19 cellular contexts compared by ENCODE assay signal in genomic region chr4:16722386-16722785, GRCh38.
A peak's percentile ranks its signal among the peaks of the same experiment; 100 is the strongest.
DNase-seq lines count a peak whose midpoint lies in the region; ATAC-seq and TF ChIP-seq lines count a peak whose summit lies in the region.
"Had no signal": no experiment of that assay in that cellular context is flagged by ENCODE, and none has a peak within 500 bp of the region (broad histone marks: within the 10 kb centered on the region; RNA-seq: fewer than 3 reads in every experiment).

No MANE protein-coding gene starts in this region.

- H3K56ac ChIP-seq in IMR-90 (ENCODE audit: extremely low read depth, insufficient read depth, low read length), result no peak overlapping the region

- dilution Hi-C loops in IMR-90 (cut with HindIII; ENCODE audit: low sequenced_read_pairs, unreplicated experiment), result no loop called here

- H3K9me3 Mint-ChIP-seq in CD8-positive, alpha-beta memory T cell, result peaks cover 3 to 7% (median 5%) of the 10 kb centered on the region in 5 donors

- H4K20me1 ChIP-seq in IMR-90 (ENCODE audit: insufficient read depth, low read length) (no peaks in the 10 kb centered on the region), SK-N-SH (ENCODE audit: insufficient read depth) (no peaks in the 10 kb centered on the region)

- no peak overlapping the region; the same call in 1 of the 2 replicates for H2BK20ac ChIP-seq in IMR-90 (ENCODE audit: low read depth, low read length)

- no peak overlapping the region for H3K14ac ChIP-seq in IMR-90 (replicated peaks; ENCODE audit: low read depth, low read length)

- H4K5ac ChIP-seq in IMR-90 (ENCODE audit: low read depth, low read length), result 0 out of 2 replicates have a peak overlapping the region, but pooled peaks have one; percentile 37

- TF ChIP-seq CTCF in IMR-90 (conservative IDR thresholded peaks at IDR 0.05; ENCODE audit: low read depth, low read length), result no peak
- no peak for TF ChIP-seq CTCF in SK-N-SH (IDR thresholded peaks at IDR 0.05)
- TF ChIP-seq CTCF in right lobe of liver (IDR thresholded peaks at IDR 0.05), result no peak

- H3K79me1 ChIP-seq in IMR-90 (ENCODE audit: low read depth in 1 of 2, low read length in 2 of 2), result 0 out of 4 replicates have a peak, but pooled peaks cover 0 to 4% of the 10 kb centered on the region in 2 experiments

- peaks cover 4% of the 10 kb centered on the region for H3K4me1 ChIP-seq in IMR-90 (ENCODE audit: control insufficient read depth, insufficient read depth, low read length)
- H3K4me1 ChIP-seq in SK-N-SH (ENCODE audit: control insufficient read depth in 1 of 2, insufficient read depth in 2 of 2, low read depth in 1 of 2, low read length in 1 of 2), result peaks cover 0 to 10% of the 10 kb centered on the region in 2 experiments; a peak in 1 of 4 replicates
- peaks cover 0 to 21% (median 8%) of the 10 kb centered on the region in 4 donors for H3K4me1 ChIP-seq in right lobe of liver
- no peaks in the 10 kb centered on the region for H3K4me1 ChIP-seq in CD8-positive, alpha-beta memory T cell (ENCODE audit: insufficient read depth, low read length)

- in situ Hi-C loops in IMR-90 (cut with MboI; ENCODE audit: low sequenced_read_pairs), result no loop called here

- no peak overlapping the region for H2BK5ac ChIP-seq in IMR-90 (ENCODE audit: low read depth, low read length, poor library complexity, severe bottlenecking)

- 0 out of 3 replicates have a peak overlapping the region, but pooled peaks have one; percentile 66 for H2BK15ac ChIP-seq in IMR-90 (ENCODE audit: low read depth, low read length)

- TF ChIP-seq POLR2A in IMR-90 (IDR thresholded peaks at IDR 0.05; ENCODE audit: low read depth, low read length) (no peak), right lobe of liver (IDR thresholded peaks at IDR 0.05) (no peak)

- no peak for ATAC-seq in IMR-90 (ENCODE audit: low read depth)
- peak in 1 of 4 donors; percentile 34 for ATAC-seq in right lobe of liver
- ATAC-seq: T-cell had no signal

- H3K27me3 Mint-ChIP-seq in CD8-positive, alpha-beta memory T cell, result peaks cover 4 to 8% of the 10 kb centered on the region in 2 donors
- H3K27me3 Mint-ChIP-seq: CD4-positive, CD25-positive, alpha-beta regulatory T cell had no signal

- POLR2A ChIA-PET in IMR-90 (lab: Charles Lee; ENCODE audit: unreplicated experiment) (no interaction called here), SK-N-SH (lab: Yijun Ruan, JAX) (no interaction called here)
- POLR2A ChIA-PET in CD8-positive, alpha-beta memory T cell (lab: Charles Lee), result no interaction called here

- H4K8ac ChIP-seq in IMR-90 (ENCODE audit: low read depth in 2 of 2, low read length in 2 of 2), result no peak overlapping the region

- H2BK120ac ChIP-seq in IMR-90 (ENCODE audit: low read depth, low read length), result peak overlapping the region; percentile 44; the same call in 1 of the 2 replicates

- H3K4me3 ChIP-seq in IMR-90 (ENCODE audit: insufficient read depth, low read depth, low read length) (no peak overlapping the region), SK-N-SH (ENCODE audit: low read depth in 2 of 2, low read length in 1 of 2) (no peak overlapping the region), right lobe of liver (no peak overlapping the region)
- no peak overlapping the region for H3K4me3 ChIP-seq in CD8-positive, alpha-beta memory T cell (ENCODE audit: low read length)

- H3K4me2 ChIP-seq in IMR-90 (ENCODE audit: low read depth, low read length) (no peak overlapping the region), SK-N-SH (peak overlapping the region; percentile 51; the same call in 1 of the 2 replicates)

- H2AK5ac ChIP-seq in IMR-90 (ENCODE audit: low read depth, low read length), result no peak overlapping the region

- H3K79me2 ChIP-seq in SK-N-SH (ENCODE audit: insufficient read depth), result no peaks in the 10 kb centered on the region; the same call in none of the 2 replicates

- H3K4me1 Mint-ChIP-seq in CD8-positive, alpha-beta memory T cell, result no peaks in the 10 kb centered on the region
- H3K4me1 Mint-ChIP-seq: CD4-positive, CD25-positive, alpha-beta regulatory T cell; T-cell had no signal

- no peaks in the 10 kb centered on the region for H3K9me1 ChIP-seq in IMR-90 (ENCODE audit: insufficient read depth, low read length)

- no TSS peak for BruUV-seq in IMR-90 (replicated peaks; lab: Mats Ljungman, UMichigan)

- H2AK9ac ChIP-seq in IMR-90 (replicated peaks; ENCODE audit: low read depth, low read length, poor library complexity), result no peak overlapping the region

- TF ChIP-seq RAD21 in IMR-90 (IDR thresholded peaks at IDR 0.05; ENCODE audit: low read length) (no peak), SK-N-SH (IDR thresholded peaks at IDR 0.05; ENCODE audit: low read length) (no peak)

- H3K36me3 ChIP-seq in IMR-90 (ENCODE audit: control insufficient read depth, insufficient read depth, low read length) (no peaks in the 10 kb centered on the region), SK-N-SH (replicated peaks in 1 of 2; ENCODE audit: control insufficient read depth in 1 of 2, insufficient read depth in 2 of 2, low read length in 1 of 2) (peaks cover 0 to 3% of the 10 kb centered on the region in 2 experiments), right lobe of liver (no peaks in the 10 kb centered on the region)
- H3K36me3 ChIP-seq in CD8-positive, alpha-beta memory T cell (ENCODE audit: insufficient read depth, low read length), result no peaks in the 10 kb centered on the region

- no peak overlapping the region for H2AFZ ChIP-seq in IMR-90 (replicated peaks; ENCODE audit: low read length, poor library complexity)
- H2AFZ ChIP-seq in SK-N-SH (ENCODE audit: low read depth), result no peak overlapping the region

- H3K9me2 ChIP-seq in SK-N-SH, result no peaks in the 10 kb centered on the region

- peaks cover 10% of the 10 kb centered on the region for H3K9me3 ChIP-seq in IMR-90 (ENCODE audit: control insufficient read depth, insufficient read depth, low read length)
- H3K9me3 ChIP-seq in SK-N-SH, result no peaks in the 10 kb centered on the region
- no peaks in the 10 kb centered on the region for H3K9me3 ChIP-seq in right lobe of liver
- H3K9me3 ChIP-seq in CD8-positive, alpha-beta memory T cell (ENCODE audit: low read length), result no peaks in the 10 kb centered on the region

- no peak overlapping the region; the same call in 1 of the 2 replicates for H3K27ac ChIP-seq in IMR-90 (ENCODE audit: insufficient read depth, low read length)
- H3K27ac ChIP-seq in SK-N-SH (ENCODE audit: low read depth in 2 of 2, low read length in 1 of 2), result peak overlapping the region in 1 of 2 experiments; percentile 67; a peak in 2 of 4 replicates
- peak overlapping the region in 2 of 3 donors; percentile 28 to 59 for H3K27ac ChIP-seq in right lobe of liver
- H3K27ac ChIP-seq in CD8-positive, alpha-beta memory T cell (ENCODE audit: low read depth, low read length), result no peak overlapping the region
- H3K27ac ChIP-seq: RWPE1 had no signal

- H3K9ac ChIP-seq in IMR-90 (ENCODE audit: low read depth, low read length) (no peak overlapping the region), SK-N-SH (no peak overlapping the region)

- WGBS in IMR-90 (ENCODE audit: extremely low coverage in 2 of 2, insufficient read length in 1 of 2), 2 experiments, result no CpG with 5 or more reads among the region's 3 CpGs
- WGBS in SK-N-SH (ENCODE audit: low lambda C conversion rate), result 41% methylated on average over 3 of the region's 3 CpGs
- WGBS in right lobe of liver (ENCODE audit: insufficient coverage, low coverage, low lambda C conversion rate, missing lambda C conversion rate), result 50% methylated on average over 3 of the region's 3 CpGs

- no peak overlapping the region for H3K23ac ChIP-seq in IMR-90 (ENCODE audit: low read depth, low read length)

- intact Hi-C loops in IMR-90 (cut with micrococcal nuclease), result no loop called here
- intact Hi-C loops in right lobe of liver (cut with DNase I), result no loop called here

- no peak overlapping the region for H3K4ac ChIP-seq in IMR-90 (ENCODE audit: low read depth, low read length)

- no peak overlapping the region for H3K27ac Mint-ChIP-seq in CD8-positive, alpha-beta memory T cell
- H3K27ac Mint-ChIP-seq: CD4-positive, CD25-positive, alpha-beta regulatory T cell; T-cell had no signal

- no peaks in the 10 kb centered on the region for H3K36me3 Mint-ChIP-seq in CD8-positive, alpha-beta memory T cell
- H3K36me3 Mint-ChIP-seq: CD4-positive, CD25-positive, alpha-beta regulatory T cell; T-cell had no signal

- CTCF ChIA-PET in IMR-90 (lab: Yijun Ruan, JAX), result no interaction called here
- CTCF ChIA-PET in SK-N-SH (lab: Yijun Ruan, JAX), result no interaction called here
- CTCF ChIA-PET in CD8-positive, alpha-beta memory T cell (lab: Charles Lee), result no interaction called here

- peak overlapping the region; percentile 26; the same call in 1 of the 2 replicates for H4K91ac ChIP-seq in IMR-90 (ENCODE audit: insufficient read depth, low read depth, low read length)

- H3K4me3 Mint-ChIP-seq in CD8-positive, alpha-beta memory T cell, result no peak overlapping the region
- H3K4me3 Mint-ChIP-seq: CD4-positive, CD25-positive, alpha-beta regulatory T cell; T-cell had no signal

- peaks cover 19% of the 10 kb centered on the region for H3F3A ChIP-seq in SK-N-SH (replicated peaks; ENCODE audit: insufficient read depth)

- peak overlapping the region; percentile 34 for H3K18ac ChIP-seq in IMR-90 (ENCODE audit: low read depth, low read length)

- no peak for DNase-seq in IMR-90
- no peak for DNase-seq in SK-N-SH
- no peak for DNase-seq in right lobe of liver
- DNase-seq in NCI-H82 treated with DMSO at 0.1 percent for 48 hours (lab: John Stamatoyannopoulos, UW; ENCODE audit: unreplicated experiment), result no peak
- DNase-seq in iPS-NIHi7 (ENCODE audit: extremely low spot score), result no peak
- no peak for DNase-seq in CD8-positive, alpha-beta memory T cell
- no peak for DNase-seq in NCI-H2196 treated with DMSO at 0.1 percent for 48 hours (lab: John Stamatoyannopoulos, UW; ENCODE audit: unreplicated experiment)
- DNase-seq: CD4-positive, CD25-positive, alpha-beta regulatory T cell; COR-L47; DMS79 treated with DMSO at 0.1 percent for 48 hours; NCI-H1092 treated with DMSO at 0.1 percent for 48 hours; NCI-H1436 treated with DMSO at 0.1 percent for 48 hours; NCI-H2029; NCI-H345; NCI-H524 treated with DMSO at 0.1 percent for 48 hours; NCI-H82; SIG-M5; T-cell had no signal

- H3K27me3 ChIP-seq in IMR-90 (ENCODE audit: control insufficient read depth, insufficient read depth, low read length) (no peaks in the 10 kb centered on the region), SK-N-SH (ENCODE audit: insufficient read depth) (no peaks in the 10 kb centered on the region), right lobe of liver (no peaks in the 10 kb centered on the region)
- no peaks in the 10 kb centered on the region for H3K27me3 ChIP-seq in CD8-positive, alpha-beta memory T cell (ENCODE audit: insufficient read depth, low read length, poor library complexity, severe bottlenecking)

- 0 out of 4 replicates have a peak, but pooled peaks of 1 of the 2 experiments have one; percentile 17 for TF ChIP-seq EP300 in SK-N-SH (IDR thresholded peaks at IDR 0.05; ENCODE audit: borderline replicate concordance in 1 of 2, low read depth in 1 of 2, low read length in 1 of 2)

TF ChIP-seq in IMR-90, 13 proteins besides CTCF, POLR2A, EP300 and RAD21 (continues in another document):
- TF ChIP-seq RFX5 (IDR thresholded peaks at IDR 0.05; ENCODE audit: low read depth, low read length) (no peak), FOS (IDR thresholded peaks at IDR 0.05; ENCODE audit: low read depth, low read length) (no peak)

TF ChIP-seq in SK-N-SH, 30 proteins besides CTCF, POLR2A, EP300 and RAD21 (continues in another document):
- TF ChIP-seq NFIC (IDR thresholded peaks at IDR 0.05; ENCODE audit: borderline replicate concordance) (peak; percentile 32; the same call in 1 of the 2 replicates), TEAD4 (IDR thresholded peaks at IDR 0.05; ENCODE audit: borderline replicate concordance, insufficient read depth) (0 out of 2 replicates have a peak, but pooled peaks have one; percentile 18)

Comparison
In these comparisons a context has a peak if more than half of its experiments do, and no peak if none do; other contexts are left out.
1. H3K27ac ChIP-seq: peak in right lobe of liver (2 of 3); none in IMR-90 (single experiment) and CD8-positive, alpha-beta memory T cell (single experiment).